In genomic region chr17:41998497-41998896, GRCh38 we compare ENCODE assay signal across 1 cellular context.
TF ChIP-seq lines count a peak whose summit lies in the region.

No MANE protein-coding gene starts in this region.

TF ChIP-seq in K562, 482 proteins besides CTCF, POLR2A, EP300 and RAD21 (continued from another document):
- no peak for TF ChIP-seq GTF2A2 (tag; IDR thresholded peaks at IDR 0.05)
- no peak for TF ChIP-seq GABPA (tag; conservative IDR thresholded peaks at IDR 0.05; ENCODE audit: low read depth)
- TF ChIP-seq, protein P1, sequence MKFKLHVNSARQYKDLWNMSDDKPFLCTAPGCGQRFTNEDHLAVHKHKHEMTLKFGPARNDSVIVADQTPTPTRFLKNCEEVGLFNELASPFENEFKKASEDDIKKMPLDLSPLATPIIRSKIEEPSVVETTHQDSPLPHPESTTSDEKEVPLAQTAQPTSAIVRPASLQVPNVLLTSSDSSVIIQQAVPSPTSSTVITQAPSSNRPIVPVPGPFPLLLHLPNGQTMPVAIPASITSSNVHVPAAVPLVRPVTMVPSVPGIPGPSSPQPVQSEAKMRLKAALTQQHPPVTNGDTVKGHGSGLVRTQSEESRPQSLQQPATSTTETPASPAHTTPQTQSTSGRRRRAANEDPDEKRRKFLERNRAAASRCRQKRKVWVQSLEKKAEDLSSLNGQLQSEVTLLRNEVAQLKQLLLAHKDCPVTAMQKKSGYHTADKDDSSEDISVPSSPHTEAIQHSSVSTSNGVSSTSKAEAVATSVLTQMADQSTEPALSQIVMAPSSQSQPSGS (CRISPR knock-in tag; IDR thresholded peaks at IDR 0.05): no peak
- TF ChIP-seq RBM22 (IDR thresholded peaks at IDR 0.05; ENCODE audit: low read depth, low read length, poor library complexity, severe bottlenecking): no peak
- no peak for TF ChIP-seq NUFIP1 (IDR thresholded peaks at IDR 0.05; ENCODE audit: partially characterized antibody)
